Comparison of ENCODE assay signal across 13 cellular contexts in the genomic region with DNA sequence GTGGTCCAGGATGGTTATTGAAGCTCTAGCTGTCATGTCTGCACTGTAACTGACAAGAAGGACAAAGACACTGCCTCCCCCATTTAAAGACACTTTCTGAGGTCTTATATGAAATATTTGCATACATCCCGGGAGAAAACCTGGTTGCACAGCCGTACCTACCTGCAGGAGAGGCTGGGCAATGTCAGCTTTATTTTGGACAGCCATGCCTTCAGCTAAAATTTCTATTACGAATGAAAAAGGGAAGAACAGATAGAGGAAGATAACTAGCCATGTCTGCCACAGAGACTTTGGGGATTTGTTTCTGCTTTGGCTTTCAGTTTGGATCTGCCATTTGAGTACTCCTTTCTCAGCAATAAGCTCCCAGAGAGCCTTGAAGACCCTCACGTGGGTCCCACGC. TPM values are rescaled to one million over a fixed set of nuclear protein-coding genes. Genes with fewer than 3 reads are reported as not detected.
DNase-seq lines count a peak whose midpoint lies in the region; ATAC-seq and TF ChIP-seq lines count a peak whose summit lies in the region.
"Had no signal": no experiment of that assay in that cellular context is flagged by ENCODE, and none has a peak within 500 bp of the region (broad histone marks: within the 10 kb centered on the region; RNA-seq: fewer than 3 reads in every experiment).

No MANE protein-coding gene starts in this region.

- H3F3A ChIP-seq in DOHH2 (ENCODE audit: control insufficient read depth, insufficient read depth), result peaks cover 31% of the 10 kb centered on the region
- peaks cover 52% of the 10 kb centered on the region for H3F3A ChIP-seq in MM.1S (ENCODE audit: insufficient read depth, low read length)

- no peaks in the 10 kb centered on the region for H3K9me3 ChIP-seq in DOHH2 (ENCODE audit: control insufficient read depth, insufficient read depth, low read length)
- no peaks in the 10 kb centered on the region for H3K9me3 ChIP-seq in MM.1S (replicated peaks; ENCODE audit: insufficient read depth, low read length)
- no peaks in the 10 kb centered on the region for H3K9me3 ChIP-seq in prostate gland

- DNase-seq in MM.1S (no peak), caudate nucleus (lab: John Stamatoyannopoulos, UW) (no peak), prostate gland (ENCODE audit: low spot score) (no peak), NCI-H187 treated with DMSO at 0.1 percent for 48 hours (lab: John Stamatoyannopoulos, UW) (no peak), SW480 (ENCODE audit: low spot score) (no peak), EL (no peak)
- DNase-seq: cortex of kidney, GDM1, occipital lobe had no signal

- peaks cover 86% of the 10 kb centered on the region for H3K4me1 ChIP-seq in DOHH2 (ENCODE audit: control insufficient read depth, low read length)
- peaks cover 70% of the 10 kb centered on the region for H3K4me1 ChIP-seq in MM.1S (ENCODE audit: low read length)
- H3K4me1 ChIP-seq in prostate gland (replicated peaks), result no peaks in the 10 kb centered on the region

- no peaks in the 10 kb centered on the region for H4K20me1 ChIP-seq in DOHH2 (ENCODE audit: control insufficient read depth, insufficient read depth, low read depth, low read length)
- no peaks in the 10 kb centered on the region for H4K20me1 ChIP-seq in MM.1S (ENCODE audit: insufficient read depth, low read length)

- 61% methylated on average over 5 of the region's 5 CpGs for WGBS in prostate gland

- intact Hi-C loops in prostate gland (cut with DNase I), result no loop called here

- peak overlapping the region; percentile 62 for H3K4me3 ChIP-seq in DOHH2 (ENCODE audit: low read length)
- H3K4me3 ChIP-seq in MM.1S (ENCODE audit: low read length), result peak overlapping the region; percentile 30
- no peak overlapping the region for H3K4me3 ChIP-seq in prostate gland

- H3K27ac ChIP-seq in DOHH2 (ENCODE audit: low read depth, low read length) (peak overlapping the region; percentile 93), MM.1S (ENCODE audit: low read length) (peak overlapping the region; percentile 94), caudate nucleus (ENCODE audit: low read depth, low read length) (peak overlapping the region; percentile 46), prostate gland (peak overlapping the region; percentile 32 to 44)

- H3K36me3 ChIP-seq in DOHH2 (ENCODE audit: control insufficient read depth, low read length) (peaks cover 79% of the 10 kb centered on the region), MM.1S (replicated peaks; ENCODE audit: insufficient read depth, low read length) (0 out of 2 replicates have a peak, but pooled peaks cover 9% of the 10 kb centered on the region), prostate gland (no peaks in the 10 kb centered on the region)

- H3K9me2 ChIP-seq in DOHH2 (replicated peaks; ENCODE audit: control insufficient read depth, low read length) (no peaks in the 10 kb centered on the region), MM.1S (replicated peaks; ENCODE audit: insufficient read depth, low read length) (no peaks in the 10 kb centered on the region)

- no peaks in the 10 kb centered on the region for H3K27me3 ChIP-seq in DOHH2 (ENCODE audit: control insufficient read depth, low read length)
- no peaks in the 10 kb centered on the region for H3K27me3 ChIP-seq in MM.1S (replicated peaks; ENCODE audit: insufficient read depth, low read length)
- H3K27me3 ChIP-seq in prostate gland (replicated peaks; ENCODE audit: insufficient read depth), result no peaks in the 10 kb centered on the region

- no peak for ATAC-seq in HG02840 (IDR thresholded peaks at IDR 0.05; ENCODE audit: low FRiP score, unreplicated experiment)
- ATAC-seq: activated CD4-positive, CD25-positive, alpha-beta regulatory T cell treated with anti-CD3 and anti-CD28 coated beads, Interleukin-2, amount 50 U/mL, for 24 hours had no signal

- no peak for TF ChIP-seq CTCF in DOHH2 (IDR thresholded peaks at IDR 0.05; ENCODE audit: low read depth, low read length, poor library complexity, severe bottlenecking)
- TF ChIP-seq CTCF in MM.1S (IDR thresholded peaks at IDR 0.05; ENCODE audit: low read length), result no peak
- no peak for TF ChIP-seq CTCF in prostate gland (IDR thresholded peaks at IDR 0.05)

- TF ChIP-seq POLR2A in prostate gland (IDR thresholded peaks at IDR 0.05), result no peak

- peak overlapping the region; percentile 56 for H3K9ac ChIP-seq in MM.1S (ENCODE audit: low read length)

- peak overlapping the region; percentile 82 for H3K4me2 ChIP-seq in DOHH2 (ENCODE audit: low read length)
- H3K4me2 ChIP-seq in MM.1S (ENCODE audit: low read depth, low read length), result peak overlapping the region; percentile 98

- H3K79me2 ChIP-seq in DOHH2 (ENCODE audit: control insufficient read depth, low read length), result peaks cover 80% of the 10 kb centered on the region
- peaks cover 73% of the 10 kb centered on the region for H3K79me2 ChIP-seq in MM.1S (ENCODE audit: low read length)

- H2AFZ ChIP-seq in MM.1S (ENCODE audit: low read length), result no peak overlapping the region

RNA-seq across cellular contexts. Expression of a gene that starts 19.0 kb away (rescaled TPM):
- 10 to 100 TPM; 12.8 to 30.5 TPM for total RNA-seq in prostate gland

RNA-seq across cellular contexts. Expression of a gene that starts 27.4 kb away (rescaled TPM):
- 10 to 100 TPM in 1 of 2 donors, 1 to 10 TPM in 1; 10.0 to 23.6 TPM for total RNA-seq in prostate gland

RNA-seq across cellular contexts. Expression of a gene that starts 27.5 kb away (rescaled TPM):
- total RNA-seq in prostate gland, result 10 to 100 TPM; 45.2 to 77.9 TPM

RNA-seq across cellular contexts. Expression of a gene that starts 38.2 kb away (rescaled TPM):
- total RNA-seq in prostate gland, result 10 to 100 TPM; 15.7 to 39.5 TPM

RNA-seq across cellular contexts. Expression of a gene that starts 47.4 kb away (rescaled TPM):
- 10 to 100 TPM; 24.5 to 48.1 TPM for total RNA-seq in prostate gland
- total RNA-seq: M059J, occipital lobe had no signal

Comparison
In these comparisons a context has a peak if more than half of its experiments do, and no peak if none do; other contexts are left out.
1. H3K27ac ChIP-seq: peak in every context shown above with its lines; median percentile 94 in MM.1S; 93 in DOHH2; 46 in caudate nucleus; 38 in prostate gland.
2. H3K4me3 ChIP-seq: peak in DOHH2 (single experiment) and MM.1S (single experiment); none in prostate gland (0 of 2).